In genomic region chr11:131671764-131672163, GRCh38 we compare ENCODE assay signal across 17 cellular contexts.
DNase-seq lines count a peak whose midpoint lies in the region; ATAC-seq, FAIRE-seq and TF ChIP-seq lines count a peak whose summit lies in the region.
"Had no signal": no experiment of that assay in that cellular context is flagged by ENCODE, and none has a peak within 500 bp of the region (broad histone marks: within the 10 kb centered on the region; RNA-seq: fewer than 3 reads in every experiment).

No MANE protein-coding gene starts in this region.

- H3K27me3 Mint-ChIP-seq in stimulated activated naive CD8-positive, alpha-beta T cell treated with anti-CD3 and anti-CD28 coated beads, Interleukin-15, amount 100 ng/mL, for 72 hours, result no peaks in the 10 kb centered on the region
- H3K27me3 Mint-ChIP-seq in nephron progenitor cell (ENCODE audit: low read depth, poor library complexity) (peaks cover 16% of the 10 kb centered on the region), type B pancreatic cell (peaks cover 36% of the 10 kb centered on the region)

- DNase-seq in stimulated activated naive CD8-positive, alpha-beta T cell treated with anti-CD3 and anti-CD28 coated beads, Interleukin-15, amount 100 ng/mL, for 72 hours, result no peak
- DNase-seq in stimulated activated naive CD8-positive, alpha-beta T cell treated with anti-CD3 and anti-CD28 coated beads, Interleukin-15, Interleukin-2, amounts not matched to agents 100 U/mL and 50 U/mL, for 24 hours, result no peak
- DNase-seq in choroid plexus epithelial cell (ENCODE audit: low read depth) (no peak), nephron progenitor cell (peak; percentile 31), type B pancreatic cell (ENCODE audit: extremely low spot score, unreplicated experiment) (no peak), NCI-H2227 treated with DMSO at 0.1 percent for 48 hours (lab: John Stamatoyannopoulos, UW) (no peak), kidney (no peak)
- DNase-seq: activated CD4-positive, alpha-beta T cell treated with anti-CD3 and anti-CD28 coated beads for 1 hour; activated CD8-positive, alpha-beta memory T cell treated with anti-CD3 and anti-CD28 coated beads, Interleukin-2, amount 50 U/mL, for 48 hours; activated naive CD4-positive, alpha-beta T cell treated with anti-CD3 and anti-CD28 coated beads, Interleukin-2, amount 10 ng/mL, durations not matched to agents 7 days and 5 days; CD8-positive, alpha-beta memory T cell; central memory CD4-positive, alpha-beta T cell; erythroblast; NCI-H1694; T-cell had no signal

- H3K9ac ChIP-seq in kidney (ENCODE audit: low read length in 2 of 2), result no peak overlapping the region

- FAIRE-seq in kidney (lab: Jason Lieb, UNC), result no peak

- H3K4me3 Mint-ChIP-seq in stimulated activated naive CD8-positive, alpha-beta T cell treated with anti-CD3 and anti-CD28 coated beads, Interleukin-15, amount 100 ng/mL, for 72 hours, result no peak overlapping the region
- no peak overlapping the region for H3K4me3 Mint-ChIP-seq in nephron progenitor cell
- H3K4me3 Mint-ChIP-seq in type B pancreatic cell, result no peak overlapping the region
- H3K4me3 Mint-ChIP-seq: activated naive CD4-positive, alpha-beta T cell treated with anti-CD3 and anti-CD28 coated beads, Interleukin-2, amount 10 ng/mL, durations not matched to agents 7 days and 5 days; CD8-positive, alpha-beta memory T cell; T-cell had no signal

- H3K27ac Mint-ChIP-seq in stimulated activated naive CD8-positive, alpha-beta T cell treated with anti-CD3 and anti-CD28 coated beads, Interleukin-15, amount 100 ng/mL, for 72 hours, result no peak overlapping the region
- H3K27ac Mint-ChIP-seq in nephron progenitor cell (no peak overlapping the region), type B pancreatic cell (no peak overlapping the region)
- H3K27ac Mint-ChIP-seq: activated naive CD4-positive, alpha-beta T cell treated with anti-CD3 and anti-CD28 coated beads, Interleukin-2, amount 10 ng/mL, durations not matched to agents 7 days and 5 days; CD8-positive, alpha-beta memory T cell; T-cell had no signal

- peak; percentile 3 for ATAC-seq in stimulated activated naive CD8-positive, alpha-beta T cell treated with anti-CD3 and anti-CD28 coated beads, Interleukin-15, amount 100 ng/mL, for 72 hours
- no peak for ATAC-seq in stimulated activated naive CD8-positive, alpha-beta T cell treated with anti-CD3 and anti-CD28 coated beads, Interleukin-15, Interleukin-2, amounts not matched to agents 100 U/mL and 50 U/mL, for 24 hours
- no peak for ATAC-seq in HG03521 (IDR thresholded peaks at IDR 0.05; ENCODE audit: unreplicated experiment)
- ATAC-seq: T-cell had no signal

- peaks cover 8% of the 10 kb centered on the region for H3K4me1 Mint-ChIP-seq in stimulated activated naive CD8-positive, alpha-beta T cell treated with anti-CD3 and anti-CD28 coated beads, Interleukin-15, amount 100 ng/mL, for 72 hours
- H3K4me1 Mint-ChIP-seq in nephron progenitor cell (peaks cover 62% of the 10 kb centered on the region), type B pancreatic cell (ENCODE audit: unreplicated experiment) (peaks cover 7% of the 10 kb centered on the region)
- H3K4me1 Mint-ChIP-seq: activated naive CD4-positive, alpha-beta T cell treated with anti-CD3 and anti-CD28 coated beads, Interleukin-2, amount 10 ng/mL, durations not matched to agents 7 days and 5 days; CD8-positive, alpha-beta memory T cell had no signal

- intact Hi-C loops in kidney (cut with DNase I), result loop anchor here (10.0 kb wide), 1 partner anchor 747 kb away; no protein-coding TSS in a partner anchor

- no peaks in the 10 kb centered on the region for H3K9me3 Mint-ChIP-seq in stimulated activated naive CD8-positive, alpha-beta T cell treated with anti-CD3 and anti-CD28 coated beads, Interleukin-15, amount 100 ng/mL, for 72 hours
- H3K9me3 Mint-ChIP-seq in nephron progenitor cell (no peaks in the 10 kb centered on the region), type B pancreatic cell (no peaks in the 10 kb centered on the region)
- H3K9me3 Mint-ChIP-seq: activated naive CD4-positive, alpha-beta T cell treated with anti-CD3 and anti-CD28 coated beads, Interleukin-2, amount 10 ng/mL, durations not matched to agents 7 days and 5 days; T-cell had no signal

- H3K36me3 ChIP-seq in kidney (ENCODE audit: control insufficient read depth in 1 of 2, insufficient read depth in 2 of 2, low read length in 2 of 2), result no peaks in the 10 kb centered on the region
- H3K36me3 ChIP-seq: tibial artery had no signal

- peaks cover 0 to 2% of the 10 kb centered on the region in 2 donors for H3K4me1 ChIP-seq in kidney (ENCODE audit: control insufficient read depth in 1 of 2, insufficient read depth in 1 of 2, low read depth in 1 of 2, low read length in 2 of 2)
- H3K4me1 ChIP-seq: tibial artery had no signal

- TF ChIP-seq CTCF in choroid plexus epithelial cell (conservative IDR thresholded peaks at IDR 0.05; ENCODE audit: low read depth, low read length) (peak; percentile 14), nephron progenitor cell (IDR thresholded peaks at IDR 0.05) (peak; percentile 44), type B pancreatic cell (conservative IDR thresholded peaks at IDR 0.05) (peak; percentile 32), kidney (IDR thresholded peaks at IDR 0.05; ENCODE audit: borderline replicate concordance, extremely low read depth, insufficient read depth) (no peak)

- H3K9me3 ChIP-seq in kidney (ENCODE audit: control insufficient read depth in 1 of 2, low read length in 2 of 2), result no peaks in the 10 kb centered on the region
- H3K9me3 ChIP-seq: tibial artery had no signal

- H3K36me3 Mint-ChIP-seq in nephron progenitor cell (ENCODE audit: low read depth) (no peaks in the 10 kb centered on the region), type B pancreatic cell (no peaks in the 10 kb centered on the region)
- H3K36me3 Mint-ChIP-seq: activated naive CD4-positive, alpha-beta T cell treated with anti-CD3 and anti-CD28 coated beads, Interleukin-2, amount 10 ng/mL, durations not matched to agents 7 days and 5 days; CD8-positive, alpha-beta memory T cell; T-cell had no signal

- H3K4me3 ChIP-seq in choroid plexus epithelial cell (ENCODE audit: low read depth, low read length) (no peak overlapping the region), kidney (ENCODE audit: low read length in 2 of 2) (no peak overlapping the region)
- H3K4me3 ChIP-seq: tibial artery had no signal

- H3K27ac ChIP-seq in kidney (ENCODE audit: low read depth in 2 of 2, low read length in 2 of 2), result no peak overlapping the region
- H3K27ac ChIP-seq: tibial artery had no signal
